In the genomic region with DNA sequence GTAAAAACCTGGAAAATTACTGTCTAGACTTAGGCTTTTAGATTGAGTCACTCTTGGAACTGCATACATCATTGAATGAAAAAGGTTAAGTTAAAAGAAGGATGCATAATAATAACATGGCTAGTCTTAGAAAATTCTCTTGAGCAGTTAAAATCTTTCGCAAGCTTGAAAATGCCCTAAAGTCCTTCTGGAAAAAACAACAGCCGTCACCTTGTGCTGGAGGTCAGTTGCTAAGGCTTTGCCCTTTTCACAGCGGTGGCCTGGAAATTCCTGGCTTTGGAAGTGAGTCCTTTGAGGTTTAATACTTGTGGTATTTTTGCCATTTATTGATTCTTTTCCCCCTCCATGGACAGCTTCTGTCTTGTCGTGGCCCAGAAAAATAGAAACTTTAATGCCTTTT, we compare ENCODE assay signal across 22 cellular contexts. TPM values are rescaled to one million over a fixed set of nuclear protein-coding genes. Genes with fewer than 3 reads are reported as not detected.
A peak's percentile ranks its signal among the peaks of the same experiment; 100 is the strongest.
DNase-seq lines count a peak whose midpoint lies in the region; ATAC-seq and TF ChIP-seq lines count a peak whose summit lies in the region.
"Had no signal": no experiment of that assay in that cellular context is flagged by ENCODE, and none has a peak within 500 bp of the region (broad histone marks: within the 10 kb centered on the region; RNA-seq: fewer than 3 reads in every experiment).

No MANE protein-coding gene starts in this region.

- peaks cover 38% of the 10 kb centered on the region for H3K9me3 Mint-ChIP-seq in Caco-2 (ENCODE audit: unreplicated experiment)

- peaks cover 40% of the 10 kb centered on the region for H3K4me1 ChIP-seq in Caco-2
- H3K4me1 ChIP-seq in adipocyte (ENCODE audit: control insufficient read depth, insufficient read depth, low read length), result no peaks in the 10 kb centered on the region
- no peaks in the 10 kb centered on the region for H3K4me1 ChIP-seq in lower lobe of right lung

- H3K36me3 ChIP-seq in Caco-2 (ENCODE audit: control insufficient read depth, insufficient read depth, low read length) (no peaks in the 10 kb centered on the region), adipocyte (ENCODE audit: control insufficient read depth, insufficient read depth, low read length, severe bottlenecking) (no peaks in the 10 kb centered on the region), lower lobe of right lung (no peaks in the 10 kb centered on the region)

- ATAC-seq in lower lobe of right lung (no peak), sciatic nerve (peak; percentile 92), GM19324 (IDR thresholded peaks at IDR 0.05; ENCODE audit: low FRiP score, unreplicated experiment) (no peak)
- ATAC-seq: Panc1 had no signal

- BruUV-seq in Caco-2 (replicated peaks; lab: Mats Ljungman, UMichigan), result no TSS peak

- H3K27me3 ChIP-seq in Caco-2 (replicated peaks; ENCODE audit: control insufficient read depth, insufficient read depth, low read length) (no peaks in the 10 kb centered on the region), adipocyte (replicated peaks; ENCODE audit: control insufficient read depth, insufficient read depth, low read length) (no peaks in the 10 kb centered on the region), lower lobe of right lung (ENCODE audit: low read depth) (peaks cover 2% of the 10 kb centered on the region)

- intact Hi-C loops in Caco-2 (cut with micrococcal nuclease; ENCODE audit: unreplicated experiment), result no loop called here
- intact Hi-C loops in lower lobe of right lung (cut with DNase I), result no loop called here
- intact Hi-C loops in sciatic nerve (cut with DNase I), result no loop called here

- H3K4me3 ChIP-seq in Caco-2 (ENCODE audit: low read depth, low read length) (no peak overlapping the region), adipocyte (ENCODE audit: low read length) (no peak overlapping the region), lower lobe of right lung (no peak overlapping the region)

- POLR2A ChIA-PET in Caco-2 (lab: Charles Lee), result interaction anchor here (2.1 kb wide), 1 partner anchor 11 kb away, joined by 13 read pairs; no protein-coding TSS in a partner anchor

- CTCF ChIA-PET in Caco-2 (lab: Charles Lee), result no interaction called here

- H3K4me1 Mint-ChIP-seq in Caco-2 (ENCODE audit: low read depth, unreplicated experiment), result peaks cover 12% of the 10 kb centered on the region
- H3K4me1 Mint-ChIP-seq: CD8-positive, alpha-beta memory T cell had no signal

- no peaks in the 10 kb centered on the region for H3K27me3 Mint-ChIP-seq in Caco-2 (ENCODE audit: insufficient read depth, unreplicated experiment)

- peak overlapping the region; percentile 88 for H3K27ac Mint-ChIP-seq in Caco-2 (ENCODE audit: unreplicated experiment)
- H3K27ac Mint-ChIP-seq: CD8-positive, alpha-beta memory T cell; HFFc6 had no signal

- H3K4me3 Mint-ChIP-seq in Caco-2 (ENCODE audit: unreplicated experiment), result no peak overlapping the region
- H3K4me3 Mint-ChIP-seq: CD8-positive, alpha-beta memory T cell; HFFc6 had no signal

- H3K27ac ChIP-seq in lower lobe of right lung, result no peak overlapping the region
- H3K27ac ChIP-seq: C4-2B had no signal

- H3K9ac ChIP-seq in adipocyte (ENCODE audit: low read length), result no peak overlapping the region

- no peak for DNase-seq in Caco-2
- peak; percentile 46 for DNase-seq in adipocyte (ENCODE audit: low read depth)
- DNase-seq in lower lobe of right lung, result peak; percentile 6
- peak; percentile 61 for DNase-seq in sciatic nerve (ENCODE audit: low spot score)
- no peak for DNase-seq in NCI-H187 treated with DMSO at 0.1 percent for 48 hours (lab: John Stamatoyannopoulos, UW)
- no peak for DNase-seq in NCI-H2196 (lab: John Stamatoyannopoulos, UW; ENCODE audit: unreplicated experiment)
- no peak for DNase-seq in effector CD8-positive, alpha-beta T cell (lab: John Stamatoyannopoulos, UW)
- DNase-seq: AML-193; CD8-positive, alpha-beta memory T cell; H7; HFFc6; KBM-7; NCI-H1092; NCI-H1436; NCI-H1930; NCI-H226; NCI-H510A treated with DMSO at 0.1 percent for 48 hours; NCI-H748 treated with DMSO at 0.1 percent for 48 hours; SIG-M5 had no signal

- TF ChIP-seq CTCF in Caco-2 (IDR thresholded peaks at IDR 0.05; ENCODE audit: insufficient read depth in 1 of 2, low read depth in 1 of 2, low read length in 1 of 2, severe bottlenecking in 1 of 2, unreplicated experiment in 1 of 2), result no peak
- TF ChIP-seq CTCF in lower lobe of right lung (IDR thresholded peaks at IDR 0.05), result no peak

- H3K36me3 Mint-ChIP-seq in Caco-2 (ENCODE audit: insufficient read depth, unreplicated experiment), result peaks cover 20% of the 10 kb centered on the region
- H3K36me3 Mint-ChIP-seq: CD8-positive, alpha-beta memory T cell had no signal

- H3K9me3 ChIP-seq in Caco-2 (peaks cover 41% of the 10 kb centered on the region), adipocyte (ENCODE audit: control insufficient read depth, low read length) (peaks cover 5% of the 10 kb centered on the region), lower lobe of right lung (no peaks in the 10 kb centered on the region)

RNA-seq across cellular contexts. Expression of a gene that starts 17.4 kb away (rescaled TPM):
- total RNA-seq in Caco-2 (2022), result 510 and 519 TPM in 2 replicates
- total RNA-seq in lower lobe of right lung, result 307 TPM
- 624 TPM for total RNA-seq in sciatic nerve
- total RNA-seq: CD8-positive, alpha-beta memory T cell had no signal

Comparison
In these comparisons a context has a peak if more than half of its experiments do, and no peak if none do; other contexts are left out.
1. DNase-seq: peak in adipocyte (single experiment), lower lobe of right lung (single experiment) and sciatic nerve (single experiment); none in Caco-2 (0 of 2), NCI-H187 treated with DMSO at 0.1 percent for 48 hours (single experiment), NCI-H2196 (single experiment) and effector CD8-positive, alpha-beta T cell (single experiment).